16 cellular contexts compared by ENCODE assay signal in genomic region chr10:78434886-78435285, GRCh38.
"Had no signal": no experiment of that assay in that cellular context is flagged by ENCODE, and none has a peak within 500 bp of the region (broad histone marks: within the 10 kb centered on the region; RNA-seq: fewer than 3 reads in every experiment).

No MANE protein-coding gene starts in this region.

- H3K27ac Mint-ChIP-seq: progenitor cell of endocrine pancreas; stimulated activated naive CD8-positive, alpha-beta T cell treated with anti-CD3 and anti-CD28 coated beads, Interleukin-15, Interleukin-2, amounts not matched to agents 100 ng/mL and 50 ng/mL, for 24 hours; T-helper 1 cell treated with Interleukin-12 subunit alpha and Interleukin-12 subunit beta and Interleukin-4 antibody, amounts not matched to agents 30 μg/mL and 1 μg/mL, for 36 hours had no signal

- H3K27me3 ChIP-seq: tibial nerve, uterus had no signal

- H3K9me3 ChIP-seq: adrenal gland, esophagus squamous epithelium, tibial nerve, uterus had no signal

- H3K36me3 Mint-ChIP-seq: activated naive CD4-positive, alpha-beta T cell treated with anti-CD3 and anti-CD28 coated beads, Interleukin-2, amount 50 U/mL, for 72 hours had no signal

- H3K27ac ChIP-seq: adrenal gland, esophagus squamous epithelium, uterus had no signal

- H3K9me3 Mint-ChIP-seq: activated naive CD4-positive, alpha-beta T cell treated with anti-CD3 and anti-CD28 coated beads, Interleukin-2, amount 50 U/mL, for 72 hours; stimulated activated naive CD8-positive, alpha-beta T cell treated with anti-CD3 and anti-CD28 coated beads, Interleukin-15, Interleukin-2, amounts not matched to agents 100 ng/mL and 50 ng/mL, for 24 hours; T-helper 1 cell treated with Interleukin-12 subunit alpha and Interleukin-12 subunit beta and Interleukin-4 antibody, amounts not matched to agents 30 μg/mL and 1 μg/mL, for 36 hours had no signal

- H3K36me3 ChIP-seq: adrenal gland, esophagus squamous epithelium, tibial nerve, uterus had no signal

- H3K4me3 ChIP-seq: adrenal gland, esophagus squamous epithelium, skin epidermis, tibial nerve, uterus had no signal

- H3K4me1 ChIP-seq: adrenal gland had no signal

- ATAC-seq: activated naive CD4-positive, alpha-beta T cell treated with anti-CD3 and anti-CD28 coated beads, Interleukin-2, amount 50 U/mL, for 72 hours had no signal

- DNase-seq: activated CD4-positive, alpha-beta T cell treated with anti-CD3 and anti-CD28 coated beads, Interleukin-2, amount 50 U/mL, for 4 hours; activated CD4-positive, CD25-positive, alpha-beta regulatory T cell treated with anti-CD3 and anti-CD28 coated beads, Interleukin-2, amount 50 U/mL, for 72 hours; activated gamma-delta T cell treated with Interleukin-2 at 50 U/mL for 16 hours; effector CD8-positive, alpha-beta T cell; esophagus squamous epithelium; midbrain; stimulated activated CD4-positive, alpha-beta T cell treated with anti-CD3 and anti-CD28 coated beads, Interleukin-15, amount 100 ng/mL, for 24 hours; stimulated activated CD4-positive, alpha-beta T cell treated with anti-CD3 and anti-CD28 coated beads, Interleukin-2, amount 100 ng/mL, for 48 hours; uterus had no signal

- H3K4me3 Mint-ChIP-seq: stimulated activated naive CD8-positive, alpha-beta T cell treated with anti-CD3 and anti-CD28 coated beads, Interleukin-15, Interleukin-2, amounts not matched to agents 100 ng/mL and 50 ng/mL, for 24 hours; T-helper 1 cell treated with Interleukin-12 subunit alpha and Interleukin-12 subunit beta and Interleukin-4 antibody, amounts not matched to agents 30 μg/mL and 1 μg/mL, for 36 hours had no signal
